Comparison of ENCODE assay signal across 8 cellular contexts in genomic region chr2:28870146-28870891, GRCh38. TPM values are rescaled to one million over a fixed set of nuclear protein-coding genes. Genes with fewer than 3 reads are reported as not detected.
DNase-seq lines count a peak whose midpoint lies in the region; ATAC-seq, FAIRE-seq and TF ChIP-seq lines count a peak whose summit lies in the region.

Gene TRMT61B (minus strand): TSS chr2:28870309. CDS start chr2:28870277, 32 bp downstream.

- no peaks in the 10 kb centered on the region for H3K9me3 ChIP-seq in pancreas
- no peaks in the 10 kb centered on the region for H3K9me3 ChIP-seq in tibial artery

- H3K4me1 Mint-ChIP-seq in activated naive CD8-positive, alpha-beta T cell treated with anti-CD3 and anti-CD28 coated beads, Interleukin-2, amount 50 U/mL, for 24 hours: peaks cover 39% of the 10 kb centered on the region

- peak within 1 kb of the TSS; percentile 71 to 90 (median 80) for H3K4me3 ChIP-seq in pancreas
- H3K4me3 ChIP-seq in tibial artery: peak within 1 kb of the TSS; percentile 68 to 72

- no peak for TF ChIP-seq CTCF in GM13976 (IDR thresholded peaks at IDR 0.05; ENCODE audit: borderline replicate concordance, control extremely low read depth, extremely low read depth, insufficient read depth, missing control alignments)
- no peak for TF ChIP-seq CTCF in pancreas (IDR thresholded peaks at IDR 0.05)
- peak in 1 of 2 experiments; percentile 28 for TF ChIP-seq CTCF in tibial artery (IDR thresholded peaks at IDR 0.05)

- H3K4me1 ChIP-seq in pancreas (peaks cover 6 to 26% (median 11%) of the 10 kb centered on the region in 3 donors), tibial artery (peaks cover 0 to 34% (median 23%) of the 10 kb centered on the region in 4 donors)

- peak within 1 kb of the TSS; percentile 90 for H3K27ac Mint-ChIP-seq in activated naive CD8-positive, alpha-beta T cell treated with anti-CD3 and anti-CD28 coated beads, Interleukin-2, amount 50 U/mL, for 24 hours

- H3K27me3 Mint-ChIP-seq in activated naive CD8-positive, alpha-beta T cell treated with anti-CD3 and anti-CD28 coated beads, Interleukin-2, amount 50 U/mL, for 24 hours: peaks cover under 1% of the 10 kb centered on the region

- intact Hi-C loops in Right ventricle myocardium superior (cut with DNase I): no loop called here
- intact Hi-C loops in pancreas (cut with DNase I): no loop called here
- intact Hi-C loops in tibial artery (cut with DNase I; ENCODE audit: low total_unique reads): no loop called here

- H3K36me3 ChIP-seq in pancreas: no peaks in the 10 kb centered on the region
- no peaks in the 10 kb centered on the region for H3K36me3 ChIP-seq in tibial artery

- DNase-seq in GM13976 (ENCODE audit: low spot score) (peak; percentile 98), NCI-H1436 treated with DMSO at 0.1 percent for 48 hours (lab: John Stamatoyannopoulos, UW) (peak; percentile 48), T follicular helper cell (ENCODE audit: low read depth) (peak; percentile 97), Right ventricle myocardium superior (peak; percentile 99), pancreas (peak; percentile 95 to 99 (median 96)), tibial artery (peak; percentile 96)
- DNase-seq in activated naive CD8-positive, alpha-beta T cell treated with anti-CD3 and anti-CD28 coated beads, Interleukin-2, amount 50 U/mL, for 24 hours: peak; percentile 99

- WGBS in pancreas, 2 donors: 1% methylated on average over 57 of the region's 57 CpGs

- FAIRE-seq in pancreas (lab: Jason Lieb, UNC): no peak

- in situ Hi-C loops in GM13976 (cut with MboI; ENCODE audit: low sequenced_read_pairs, unreplicated experiment): no loop called here

- no peaks in the 10 kb centered on the region for H3K9me3 Mint-ChIP-seq in activated naive CD8-positive, alpha-beta T cell treated with anti-CD3 and anti-CD28 coated beads, Interleukin-2, amount 50 U/mL, for 24 hours

- H3K27ac ChIP-seq in pancreas: peak within 1 kb of the TSS; percentile 66 to 83 (median 73)
- peak within 1 kb of the TSS; percentile 69 to 76 for H3K27ac ChIP-seq in tibial artery

- ATAC-seq in HG02852 (IDR thresholded peaks at IDR 0.05; ENCODE audit: unreplicated experiment) (peak; percentile 97), Right ventricle myocardium superior (ENCODE audit: poor library complexity) (peak; percentile 100), pancreas (peak; percentile 99 to 100 (median 100))
- peak; percentile 94 for ATAC-seq in activated naive CD8-positive, alpha-beta T cell treated with anti-CD3 and anti-CD28 coated beads, Interleukin-2, amount 50 U/mL, for 24 hours

- H3K4me3 Mint-ChIP-seq in activated naive CD8-positive, alpha-beta T cell treated with anti-CD3 and anti-CD28 coated beads, Interleukin-2, amount 50 U/mL, for 24 hours: peak within 1 kb of the TSS; percentile 95

- no peaks in the 10 kb centered on the region for H3K27me3 ChIP-seq in pancreas
- no peaks in the 10 kb centered on the region for H3K27me3 ChIP-seq in tibial artery

- H3K36me3 Mint-ChIP-seq in activated naive CD8-positive, alpha-beta T cell treated with anti-CD3 and anti-CD28 coated beads, Interleukin-2, amount 50 U/mL, for 24 hours (ENCODE audit: low read depth): peaks cover 14% of the 10 kb centered on the region

RNA-seq across cellular contexts. Expression of gene TRMT61B, which starts in this region (rescaled TPM):
- total RNA-seq in Right ventricle myocardium superior (22.2 TPM), pancreas (1 to 10 TPM; 3.0 to 7.9 (median 4.1) TPM)
- polyA plus RNA-seq in pancreas: 10 to 100 TPM; 11.1 to 14.7 TPM

Comparison
In these comparisons a context has a peak if more than half of its experiments do, and no peak if none do; other contexts are left out.
1. Peak in every context shown above with its lines: DNase-seq, ATAC-seq, H3K4me3 ChIP-seq and H3K27ac ChIP-seq.
2. DNase-seq: peak in every context shown above with its lines; median percentile 99 in activated naive CD8-positive, alpha-beta T cell treated with anti-CD3 and anti-CD28 coated beads, Interleukin-2, amount 50 U/mL, for 24 hours; 99 in Right ventricle myocardium superior; 98 in GM13976; 97 in T follicular helper cell; 96 in pancreas; 96 in tibial artery; 48 in NCI-H1436 treated with DMSO at 0.1 percent for 48 hours.